ENCODE assay signal across 9 cellular contexts in genomic region chr17:40534431-40535189, GRCh38. TPM values are rescaled to one million over a fixed set of nuclear protein-coding genes. Genes with fewer than 3 reads are reported as not detected.
DNase-seq lines count a peak whose midpoint lies in the region; ATAC-seq lines count a peak whose summit lies in the region.
"Had no signal": no experiment of that assay in that cellular context is flagged by ENCODE, and none has a peak within 500 bp of the region (broad histone marks: within the 10 kb centered on the region; RNA-seq: fewer than 3 reads in every experiment).

No MANE protein-coding gene starts in this region.

- peak overlapping the region in 18 of 21 experiments; percentile 6 to 97 (median 78) for H3K27ac ChIP-seq in skin epidermis

- intact Hi-C loops in activated CD4-positive, alpha-beta T cell treated with anti-CD3 and anti-CD28 coated beads, Interleukin-2, amount 10 ng/mL, durations not matched to agents 24 days and 14 days (cut with micrococcal nuclease), result loop anchor here (10.0 kb wide), 1 partner anchor 230 kb away; the partner anchor contains the start of gene RARA

- peak overlapping the region; percentile 39 for H3K4me3 Mint-ChIP-seq in activated CD4-positive, alpha-beta T cell treated with anti-CD3 and anti-CD28 coated beads, Interleukin-2, amount 10 ng/mL, durations not matched to agents 24 days and 14 days
- H3K4me3 Mint-ChIP-seq in T-cell, result no peak overlapping the region
- H3K4me3 Mint-ChIP-seq: dendritic cell treated with granulocyte-macrophage colony-stimulating factor and Interleukin-4, amounts not matched to agents 40 ng/mL and 50 ng/mL, for 4 days had no signal

- peaks cover 2% of the 10 kb centered on the region for H3K27me3 Mint-ChIP-seq in activated CD4-positive, alpha-beta T cell treated with anti-CD3 and anti-CD28 coated beads, Interleukin-2, amount 10 ng/mL, durations not matched to agents 24 days and 14 days
- H3K27me3 Mint-ChIP-seq in T-cell, result no peaks in the 10 kb centered on the region

- H3K4me3 ChIP-seq in skin epidermis, result no peak overlapping the region

- H3K9me3 Mint-ChIP-seq in activated CD4-positive, alpha-beta T cell treated with anti-CD3 and anti-CD28 coated beads, Interleukin-2, amount 10 ng/mL, durations not matched to agents 24 days and 14 days, result no peaks in the 10 kb centered on the region
- H3K9me3 Mint-ChIP-seq in T-cell, result no peaks in the 10 kb centered on the region
- H3K9me3 Mint-ChIP-seq: dendritic cell treated with granulocyte-macrophage colony-stimulating factor and Interleukin-4, amounts not matched to agents 40 ng/mL and 50 ng/mL, for 4 days had no signal

- ATAC-seq in T-cell (replicated peaks in 1 of 4) (no peak), HG02884 (IDR thresholded peaks at IDR 0.05; ENCODE audit: unreplicated experiment) (no peak), GM21360 (IDR thresholded peaks at IDR 0.05; ENCODE audit: unreplicated experiment) (no peak)

- peaks cover 84% of the 10 kb centered on the region for H3K4me1 Mint-ChIP-seq in activated CD4-positive, alpha-beta T cell treated with anti-CD3 and anti-CD28 coated beads, Interleukin-2, amount 10 ng/mL, durations not matched to agents 24 days and 14 days
- peaks cover 87 to 97% (median 90%) of the 10 kb centered on the region in 3 donors for H3K4me1 Mint-ChIP-seq in T-cell

- DNase-seq in activated CD4-positive, alpha-beta T cell treated with anti-CD3 and anti-CD28 coated beads, Interleukin-2, amount 10 ng/mL, durations not matched to agents 24 days and 14 days, result peak; percentile 72
- DNase-seq in activated CD4-positive, alpha-beta T cell treated with anti-CD3 and anti-CD28 coated beads for 4 hours, result no peak
- DNase-seq in T-cell (no peak), fibroblast of peridontal ligament (ENCODE audit: extremely low read depth) (peak; percentile 60), anterior cingulate cortex (lab: John Stamatoyannopoulos, UW) (no peak)

- peaks cover 23% of the 10 kb centered on the region for H3K36me3 Mint-ChIP-seq in activated CD4-positive, alpha-beta T cell treated with anti-CD3 and anti-CD28 coated beads, Interleukin-2, amount 10 ng/mL, durations not matched to agents 24 days and 14 days (ENCODE audit: low read depth)
- no peaks in the 10 kb centered on the region for H3K36me3 Mint-ChIP-seq in T-cell

- POLR2A ChIA-PET in T-cell (lab: Charles Lee), result interaction anchor here (0.5 to 1.3 kb wide), 5 partner anchors 17 to 218 kb away, joined by 3 to 6 read pairs (median 5); no protein-coding TSS in a partner anchor

- H3K27ac Mint-ChIP-seq in activated CD4-positive, alpha-beta T cell treated with anti-CD3 and anti-CD28 coated beads, Interleukin-2, amount 10 ng/mL, durations not matched to agents 24 days and 14 days, result peak overlapping the region; percentile 99
- peak overlapping the region; percentile 80 to 94 for H3K27ac Mint-ChIP-seq in T-cell
- H3K27ac Mint-ChIP-seq: dendritic cell treated with granulocyte-macrophage colony-stimulating factor and Interleukin-4, amounts not matched to agents 40 ng/mL and 50 ng/mL, for 4 days had no signal

- CTCF ChIA-PET in T-cell (lab: Charles Lee), result interaction anchor here (0.5 to 3.9 kb wide), 12 partner anchors 8 to 334 kb away, joined by 3 to 54 read pairs (median 4); no protein-coding TSS in a partner anchor

RNA-seq across cellular contexts. Expression of gene CCR7, which starts 30.7 kb away (rescaled TPM):
- 217 and 220 TPM in 2 replicates for total RNA-seq in activated CD4-positive, alpha-beta T cell treated with anti-CD3 and anti-CD28 coated beads, Interleukin-2, amount 10 ng/mL, durations not matched to agents 24 days and 14 days
- total RNA-seq in T-cell, result 100 to 1,000 TPM; 173 to 438 (median 340) TPM

RNA-seq across cellular contexts. Expression of gene TNS4, which starts 33.2 kb away (rescaled TPM):
- total RNA-seq in activated CD4-positive, alpha-beta T cell treated with anti-CD3 and anti-CD28 coated beads, Interleukin-2, amount 10 ng/mL, durations not matched to agents 24 days and 14 days, result 13.1 and 16.8 TPM in 2 replicates
- 1 to 10 TPM in 2 of 5 donors, under 1 TPM in 3; 0.55 to 3.7 (median 0.66) TPM for total RNA-seq in T-cell

Comparison
In these comparisons a context has a peak if more than half of its experiments do, and no peak if none do; other contexts are left out.
1. DNase-seq: peak in activated CD4-positive, alpha-beta T cell treated with anti-CD3 and anti-CD28 coated beads, Interleukin-2, amount 10 ng/mL, durations not matched to agents 24 days and 14 days (single experiment) and fibroblast of peridontal ligament (single experiment); none in activated CD4-positive, alpha-beta T cell treated with anti-CD3 and anti-CD28 coated beads for 4 hours (0 of 2), T-cell (0 of 34) and anterior cingulate cortex (0 of 58).